In genomic region chr19:38691938-38692457, GRCh38 we compare ENCODE assay signal across 1 cellular context.
TF ChIP-seq lines count a peak whose summit lies in the region.

No MANE protein-coding gene starts in this region.

TF ChIP-seq in H1, 55 proteins besides CTCF, POLR2A, EP300 and RAD21:
- TF ChIP-seq RBBP5 (IDR thresholded peaks at IDR 0.05; ENCODE audit: borderline replicate concordance, low read depth, low read length) (no peak), JUN (IDR thresholded peaks at IDR 0.05; ENCODE audit: low read depth, low read length) (no peak), KDM5A (IDR thresholded peaks at IDR 0.05; ENCODE audit: low read length) (no peak), CTBP2 (IDR thresholded peaks at IDR 0.05; ENCODE audit: borderline replicate concordance, insufficient read depth, insufficient read length, low read length) (no peak), CEBPB (IDR thresholded peaks at IDR 0.05; ENCODE audit: low read depth, low read length) (no peak), TAF7 (optimal IDR thresholded peaks at IDR 0.05; ENCODE audit: borderline replicate concordance, low read depth, low read length) (no peak), SIRT6 (IDR thresholded peaks at IDR 0.05; ENCODE audit: low read length) (no peak)
TF ChIP-seq in H1: peak in this region for 0.
